ENCODE assay signal across 30 cellular contexts in genomic region chr13:22506286-22506685, GRCh38.
DNase-seq lines count a peak whose midpoint lies in the region; ATAC-seq and TF ChIP-seq lines count a peak whose summit lies in the region.
"Had no signal": no experiment of that assay in that cellular context is flagged by ENCODE, and none has a peak within 500 bp of the region (broad histone marks: within the 10 kb centered on the region; RNA-seq: fewer than 3 reads in every experiment).

No MANE protein-coding gene starts in this region.

- no peaks in the 10 kb centered on the region for H3K36me3 Mint-ChIP-seq in T-cell
- H3K36me3 Mint-ChIP-seq: activated naive CD4-positive, alpha-beta T cell treated with anti-CD3 and anti-CD28 coated beads, Interleukin-2, amount 50 U/mL, for 24 hours had no signal

- H3K27me3 ChIP-seq in cardiac muscle cell (no peaks in the 10 kb centered on the region), right atrium auricular region (no peaks in the 10 kb centered on the region), left lung (no peaks in the 10 kb centered on the region), rectal smooth muscle tissue (ENCODE audit: control insufficient read depth, insufficient read depth, low read length) (no peaks in the 10 kb centered on the region)
- H3K27me3 ChIP-seq: stomach had no signal

- no peaks in the 10 kb centered on the region for H3K27me3 Mint-ChIP-seq in T-cell
- H3K27me3 Mint-ChIP-seq: CD4-positive, alpha-beta T cell; central memory CD8-positive, alpha-beta T cell had no signal

- H3K27ac Mint-ChIP-seq in T-cell: no peak overlapping the region
- H3K27ac Mint-ChIP-seq: activated naive CD4-positive, alpha-beta T cell treated with anti-CD3 and anti-CD28 coated beads, Interleukin-2, amount 50 U/mL, for 24 hours; activated T-helper 17 cell treated with anti-CD3 and anti-CD28 coated beads, Interleukin-2, amount 50 U/mL, for 72 hours; CD4-positive, alpha-beta T cell; T-helper 1 cell treated with Interleukin-12 subunit alpha and Interleukin-12 subunit beta and Interleukin-4 antibody, amounts not matched to agents 30 μg/mL and 1 μg/mL, for 36 hours had no signal

- no peak overlapping the region for H3K9ac ChIP-seq in rectal smooth muscle tissue (ENCODE audit: low read length)

- ATAC-seq in left lung: peak; percentile 27
- ATAC-seq in T-cell (replicated peaks in 1 of 4): no peak
- ATAC-seq in Right ventricle myocardium superior (ENCODE audit: poor library complexity): no peak
- ATAC-seq: activated CD4-positive, CD25-positive, alpha-beta regulatory T cell treated with anti-CD3 and anti-CD28 coated beads, Interleukin-2, amount 50 U/mL, for 24 hours; activated T-helper 17 cell treated with anti-CD3 and anti-CD28 coated beads, Interleukin-2, amount 50 U/mL, for 72 hours; psoas muscle had no signal

- POLR2A ChIA-PET in T-cell (lab: Charles Lee): interaction anchor here in 1 of 2 donors (0.5 kb wide), 1 partner anchor 39 kb away, joined by 5 read pairs; no protein-coding TSS in a partner anchor

- H3K27ac ChIP-seq in cardiac muscle cell: peak overlapping the region; percentile 19
- H3K27ac ChIP-seq in right atrium auricular region: no peak overlapping the region
- H3K27ac ChIP-seq in left lung: no peak overlapping the region
- peak overlapping the region; percentile 39 for H3K27ac ChIP-seq in rectal smooth muscle tissue (ENCODE audit: low read depth, low read length)
- H3K27ac ChIP-seq: 22Rv1, psoas muscle, SK-N-MC, skin epidermis had no signal

- H3K4me1 Mint-ChIP-seq in T-cell: no peaks in the 10 kb centered on the region
- H3K4me1 Mint-ChIP-seq: activated naive CD4-positive, alpha-beta T cell treated with anti-CD3 and anti-CD28 coated beads, Interleukin-2, amount 50 U/mL, for 24 hours; activated T-helper 17 cell treated with anti-CD3 and anti-CD28 coated beads, Interleukin-2, amount 50 U/mL, for 72 hours; central memory CD8-positive, alpha-beta T cell had no signal

- peaks cover 5 to 12% (median 5%) of the 10 kb centered on the region in 3 donors for H3K9me3 Mint-ChIP-seq in T-cell
- H3K9me3 Mint-ChIP-seq: central memory CD8-positive, alpha-beta T cell had no signal

- CTCF ChIA-PET in T-cell (lab: Charles Lee): no interaction called here

- intact Hi-C loops in left lung (cut with DNase I) (no loop called here), Right ventricle myocardium superior (cut with DNase I) (no loop called here)

- H3K36me3 ChIP-seq in cardiac muscle cell (no peaks in the 10 kb centered on the region), right atrium auricular region (no peaks in the 10 kb centered on the region), left lung (no peaks in the 10 kb centered on the region), rectal smooth muscle tissue (ENCODE audit: control insufficient read depth, insufficient read depth, low read length) (no peaks in the 10 kb centered on the region)
- H3K36me3 ChIP-seq: stomach had no signal

- H3K4me1 ChIP-seq in cardiac muscle cell (ENCODE audit: low read depth) (no peaks in the 10 kb centered on the region), right atrium auricular region (no peaks in the 10 kb centered on the region), left lung (no peaks in the 10 kb centered on the region), rectal smooth muscle tissue (ENCODE audit: control insufficient read depth, insufficient read depth, low read length) (no peaks in the 10 kb centered on the region)
- H3K4me1 ChIP-seq: psoas muscle had no signal

- H3K4me3 Mint-ChIP-seq in T-cell: no peak overlapping the region
- H3K4me3 Mint-ChIP-seq: activated naive CD4-positive, alpha-beta T cell treated with anti-CD3 and anti-CD28 coated beads, Interleukin-2, amount 50 U/mL, for 24 hours; activated T-helper 17 cell treated with anti-CD3 and anti-CD28 coated beads, Interleukin-2, amount 50 U/mL, for 72 hours; CD4-positive, alpha-beta T cell; central memory CD8-positive, alpha-beta T cell; T-helper 1 cell treated with Interleukin-12 subunit alpha and Interleukin-12 subunit beta and Interleukin-4 antibody, amounts not matched to agents 30 μg/mL and 1 μg/mL, for 36 hours had no signal

- no peak for TF ChIP-seq CTCF in cardiac muscle cell (IDR thresholded peaks at IDR 0.05; ENCODE audit: low read depth, low read length)
- no peak for TF ChIP-seq CTCF in right atrium auricular region (IDR thresholded peaks at IDR 0.05)
- TF ChIP-seq CTCF in left lung (IDR thresholded peaks at IDR 0.05): no peak

- H3K9me3 ChIP-seq in cardiac muscle cell (ENCODE audit: low read depth) (no peaks in the 10 kb centered on the region), right atrium auricular region (no peaks in the 10 kb centered on the region), left lung (no peaks in the 10 kb centered on the region)
- H3K9me3 ChIP-seq: psoas muscle, stomach had no signal

- H3K4me3 ChIP-seq in cardiac muscle cell (no peak overlapping the region), right atrium auricular region (no peak overlapping the region), left lung (no peak overlapping the region), rectal smooth muscle tissue (ENCODE audit: low read length) (peak overlapping the region; percentile 24)
- H3K4me3 ChIP-seq: psoas muscle, SK-N-MC, skin epidermis had no signal

- peak in 1 of 2 donors; percentile 8 for DNase-seq in cardiac muscle cell (ENCODE audit: low read depth in 1 of 2, low spot score in 1 of 2)
- DNase-seq in right atrium auricular region (ENCODE audit: low spot score): no peak
- DNase-seq in left lung: no peak
- no peak for DNase-seq in T-cell
- no peak for DNase-seq in Right ventricle myocardium superior
- no peak for DNase-seq in Kasumi-1 (lab: John Stamatoyannopoulos, UW)
- no peak for DNase-seq in NCI-H226
- DNase-seq: activated CD4-positive, alpha-beta T cell treated with anti-CD3 and anti-CD28 coated beads, Interleukin-2, amount 50 U/mL, for 48 hours; activated CD8-positive, alpha-beta memory T cell treated with anti-CD3 and anti-CD28 coated beads, Interleukin-2, amount 50 U/mL, for 48 hours; anterior cingulate cortex; CD4-positive, alpha-beta T cell; glutamatergic neuron; KG1; NCI-H1436; NCI-H2081 treated with DMSO at 0.1 percent for 48 hours; NCI-H345; NCI-H82; psoas muscle; stimulated activated CD8-positive, alpha-beta memory T cell treated with anti-CD3 and anti-CD28 coated beads, Interleukin-4, amount 100 ng/mL, for 48 hours; stomach; trophoblast cell had no signal

Comparison
In these comparisons a context has a peak if more than half of its experiments do, and no peak if none do; other contexts are left out.
1. H3K27ac ChIP-seq: peak in cardiac muscle cell (single experiment) and rectal smooth muscle tissue (single experiment); none in right atrium auricular region (0 of 2) and left lung (0 of 2).